In genomic region chr3:8319935-8320634, GRCh38 we compare ENCODE assay signal across 14 cellular contexts.
DNase-seq lines count a peak whose midpoint lies in the region; ATAC-seq and TF ChIP-seq lines count a peak whose summit lies in the region.
"Had no signal": no experiment of that assay in that cellular context is flagged by ENCODE, and none has a peak within 500 bp of the region (broad histone marks: within the 10 kb centered on the region; RNA-seq: fewer than 3 reads in every experiment).

No MANE protein-coding gene starts in this region.

- peak overlapping the region; percentile 51 for H3K4me2 ChIP-seq in skeletal muscle satellite cell (ENCODE audit: low read length)

- H3K27ac ChIP-seq in RWPE1: no peak overlapping the region

- H3K4me1 Mint-ChIP-seq in activated CD4-positive, alpha-beta T cell treated with anti-CD3 and anti-CD28 coated beads for 36 hours: no peaks in the 10 kb centered on the region
- H3K4me1 Mint-ChIP-seq in activated CD4-positive, alpha-beta T cell treated with anti-CD3 and anti-CD28 coated beads, Interleukin-2, amount 10 ng/mL, durations not matched to agents 24 days and 14 days: no peaks in the 10 kb centered on the region

- H3K4me1 ChIP-seq in skeletal muscle satellite cell (ENCODE audit: control insufficient read depth, insufficient read depth, low read length) (peaks cover 34% of the 10 kb centered on the region), BE2C (peaks cover 4% of the 10 kb centered on the region)

- no peaks in the 10 kb centered on the region for H3K36me3 ChIP-seq in skeletal muscle satellite cell (ENCODE audit: insufficient read depth, low read length)
- H3K36me3 ChIP-seq in BE2C: no peaks in the 10 kb centered on the region

- POLR2A ChIA-PET in activated CD4-positive, alpha-beta T cell treated with anti-CD3 and anti-CD28 coated beads for 36 hours (lab: Charles Lee): no interaction called here
- POLR2A ChIA-PET in RWPE1 (lab: Yijun Ruan, JAX; ENCODE audit: low non-redundant PET): no interaction called here

- H3K36me3 Mint-ChIP-seq in activated CD4-positive, alpha-beta T cell treated with anti-CD3 and anti-CD28 coated beads for 36 hours (ENCODE audit: low read depth): no peaks in the 10 kb centered on the region
- H3K36me3 Mint-ChIP-seq in activated CD4-positive, alpha-beta T cell treated with anti-CD3 and anti-CD28 coated beads, Interleukin-2, amount 10 ng/mL, durations not matched to agents 24 days and 14 days (ENCODE audit: low read depth): no peaks in the 10 kb centered on the region
- H3K36me3 Mint-ChIP-seq: activated naive CD8-positive, alpha-beta T cell had no signal

- no peaks in the 10 kb centered on the region for H3K9me3 ChIP-seq in skeletal muscle satellite cell (replicated peaks; ENCODE audit: low read length)
- H3K9me3 ChIP-seq in BE2C: no peaks in the 10 kb centered on the region

- no peak for TF ChIP-seq CTCF in RWPE1 (conservative IDR thresholded peaks at IDR 0.05; ENCODE audit: low read depth)
- TF ChIP-seq CTCF in BE2C (IDR thresholded peaks at IDR 0.05; ENCODE audit: low read depth, low read length): no peak

- DNase-seq in activated CD4-positive, alpha-beta T cell treated with anti-CD3 and anti-CD28 coated beads for 36 hours: no peak
- no peak for DNase-seq in activated CD4-positive, alpha-beta T cell treated with anti-CD3 and anti-CD28 coated beads, Interleukin-2, amount 10 ng/mL, durations not matched to agents 24 days and 14 days
- DNase-seq in RWPE1 (ENCODE audit: low spot score): peak; percentile 31
- DNase-seq in fibroblast of peridontal ligament (ENCODE audit: extremely low read depth): peak; percentile 64
- DNase-seq in T1000 (lab: John Stamatoyannopoulos, UW): no peak
- no peak for DNase-seq in BE2C
- no peak for DNase-seq in NCI-H1694 treated with DMSO at 0.1 percent for 48 hours (lab: John Stamatoyannopoulos, UW)
- DNase-seq: AML-193; effector memory CD8-positive, alpha-beta T cell; islet precursor cell; NCI-H524 had no signal

- no peak overlapping the region for H3K27ac Mint-ChIP-seq in activated CD4-positive, alpha-beta T cell treated with anti-CD3 and anti-CD28 coated beads for 36 hours
- H3K27ac Mint-ChIP-seq in activated CD4-positive, alpha-beta T cell treated with anti-CD3 and anti-CD28 coated beads, Interleukin-2, amount 10 ng/mL, durations not matched to agents 24 days and 14 days: no peak overlapping the region
- H3K27ac Mint-ChIP-seq: activated naive CD8-positive, alpha-beta T cell; effector memory CD8-positive, alpha-beta T cell; nephron had no signal

- no peak overlapping the region for H3K4me3 Mint-ChIP-seq in activated CD4-positive, alpha-beta T cell treated with anti-CD3 and anti-CD28 coated beads for 36 hours
- H3K4me3 Mint-ChIP-seq in activated CD4-positive, alpha-beta T cell treated with anti-CD3 and anti-CD28 coated beads, Interleukin-2, amount 10 ng/mL, durations not matched to agents 24 days and 14 days: no peak overlapping the region
- H3K4me3 Mint-ChIP-seq: activated naive CD8-positive, alpha-beta T cell; effector memory CD8-positive, alpha-beta T cell; nephron had no signal

- ATAC-seq in activated CD4-positive, alpha-beta T cell treated with anti-CD3 and anti-CD28 coated beads for 36 hours: peak; percentile 87
- ATAC-seq: effector memory CD8-positive, alpha-beta T cell had no signal

- intact Hi-C loops in activated CD4-positive, alpha-beta T cell treated with anti-CD3 and anti-CD28 coated beads for 36 hours (cut with DNase I, micrococcal nuclease): loop anchor here in 1 of 2 experiments (5.0 kb wide), 1 partner anchor 302 kb away; no protein-coding TSS in a partner anchor
- intact Hi-C loops in activated CD4-positive, alpha-beta T cell treated with anti-CD3 and anti-CD28 coated beads, Interleukin-2, amount 10 ng/mL, durations not matched to agents 24 days and 14 days (cut with micrococcal nuclease): no loop called here

- H3K9ac ChIP-seq in skeletal muscle satellite cell (ENCODE audit: low read depth, low read length): peak overlapping the region; percentile 12

- H3K9me3 Mint-ChIP-seq in activated CD4-positive, alpha-beta T cell treated with anti-CD3 and anti-CD28 coated beads for 36 hours (ENCODE audit: low read depth): no peaks in the 10 kb centered on the region
- H3K9me3 Mint-ChIP-seq in activated CD4-positive, alpha-beta T cell treated with anti-CD3 and anti-CD28 coated beads, Interleukin-2, amount 10 ng/mL, durations not matched to agents 24 days and 14 days: no peaks in the 10 kb centered on the region
- H3K9me3 Mint-ChIP-seq: effector memory CD8-positive, alpha-beta T cell had no signal

- H3K27me3 ChIP-seq in skeletal muscle satellite cell (ENCODE audit: control insufficient read depth, insufficient read depth, low read length) (no peaks in the 10 kb centered on the region), BE2C (no peaks in the 10 kb centered on the region)

- H3K27me3 Mint-ChIP-seq in activated CD4-positive, alpha-beta T cell treated with anti-CD3 and anti-CD28 coated beads for 36 hours: no peaks in the 10 kb centered on the region
- no peaks in the 10 kb centered on the region for H3K27me3 Mint-ChIP-seq in activated CD4-positive, alpha-beta T cell treated with anti-CD3 and anti-CD28 coated beads, Interleukin-2, amount 10 ng/mL, durations not matched to agents 24 days and 14 days

- H3K4me3 ChIP-seq in skeletal muscle satellite cell (ENCODE audit: low read length): peak overlapping the region; percentile 10
- no peak overlapping the region for H3K4me3 ChIP-seq in BE2C (ENCODE audit: low read depth, low read length)

- CTCF ChIA-PET in activated CD4-positive, alpha-beta T cell treated with anti-CD3 and anti-CD28 coated beads for 36 hours (lab: Charles Lee): interaction anchor here (1.4 kb wide), 1 partner anchor 97 kb away, joined by 5 read pairs; no protein-coding TSS in a partner anchor
- CTCF ChIA-PET in RWPE1 (lab: Yijun Ruan, JAX): no interaction called here

Comparison
In these comparisons a context has a peak if more than half of its experiments do, and no peak if none do; other contexts are left out.
1. DNase-seq: peak in RWPE1 (single experiment) and fibroblast of peridontal ligament (single experiment); none in activated CD4-positive, alpha-beta T cell treated with anti-CD3 and anti-CD28 coated beads for 36 hours (single experiment), activated CD4-positive, alpha-beta T cell treated with anti-CD3 and anti-CD28 coated beads, Interleukin-2, amount 10 ng/mL, durations not matched to agents 24 days and 14 days (single experiment), T1000 (single experiment), BE2C (single experiment) and NCI-H1694 treated with DMSO at 0.1 percent for 48 hours (single experiment).